Comparison of ENCODE assay signal across 20 cellular contexts in the genomic region with DNA sequence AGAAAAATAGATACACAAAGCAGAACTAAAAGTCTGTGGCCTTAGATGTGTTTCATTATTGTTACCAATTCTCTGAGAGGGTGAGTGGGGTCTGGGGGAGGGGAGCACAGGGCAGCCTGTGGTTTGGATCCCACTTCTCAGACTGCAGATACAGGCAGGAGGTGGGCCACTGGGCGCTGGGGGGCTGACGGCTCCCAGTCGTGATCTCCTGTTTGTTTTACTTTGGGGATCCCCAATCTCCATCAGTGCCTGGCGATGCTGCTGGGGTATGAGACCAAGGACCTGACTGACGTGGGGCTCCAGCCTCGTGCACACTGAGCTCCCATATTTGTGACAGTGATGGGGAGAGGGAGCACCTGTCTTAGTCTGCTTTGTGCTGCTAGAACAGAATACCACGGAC. TPM values are rescaled to one million over a fixed set of nuclear protein-coding genes. Genes with fewer than 3 reads are reported as not detected.
A peak's percentile ranks its signal among the peaks of the same experiment; 100 is the strongest.
DNase-seq lines count a peak whose midpoint lies in the region; ATAC-seq, FAIRE-seq and TF ChIP-seq lines count a peak whose summit lies in the region.
"Had no signal": no experiment of that assay in that cellular context is flagged by ENCODE, and none has a peak within 500 bp of the region (broad histone marks: within the 10 kb centered on the region; RNA-seq: fewer than 3 reads in every experiment).

No MANE protein-coding gene starts in this region.

- CTCF ChIA-PET in HepG2 (lab: Yijun Ruan, JAX; ENCODE audit: low intra/inter-chr PET ratio, low total read pairs): no interaction called here

- DNase-seq in WERI-Rb-1: no peak
- no peak for DNase-seq in keratinocyte (ENCODE audit: low read depth, low spot score)
- no peak for DNase-seq in suprapubic skin (ENCODE audit: low spot score in 2 of 2)
- DNase-seq in stimulated activated naive CD4-positive, alpha-beta T cell treated with Interleukin-2 at 50 U/mL for 16 hours (lab: John Stamatoyannopoulos, UW): no peak
- DNase-seq in HepG2 (ENCODE audit: low spot score): no peak
- no peak for DNase-seq in pons (ENCODE audit: low spot score)
- DNase-seq in DMS114 treated with DMSO at 0.1 percent for 48 hours (lab: John Stamatoyannopoulos, UW; ENCODE audit: unreplicated experiment): no peak
- DNase-seq: C1 segment of cervical spinal cord; Calu3; CD4-positive, alpha-beta T cell; DMS 273 treated with DMSO at 0.1 percent for 48 hours; H7 had no signal

- intact Hi-C loops in HepG2 (cut with micrococcal nuclease; ENCODE audit: unreplicated experiment): no loop called here

- H3K4me3 Mint-ChIP-seq in nephron: no peak overlapping the region
- H3K4me3 Mint-ChIP-seq: B cell; CD4-positive, alpha-beta T cell; GM23338 had no signal

- no peaks in the 10 kb centered on the region for H3K9me3 ChIP-seq in WERI-Rb-1 (ENCODE audit: severe bottlenecking)
- H3K9me3 ChIP-seq in keratinocyte (ENCODE audit: control insufficient read depth, low read depth, low read length): no peaks in the 10 kb centered on the region
- H3K9me3 ChIP-seq in suprapubic skin: no peaks in the 10 kb centered on the region
- no peaks in the 10 kb centered on the region for H3K9me3 ChIP-seq in HepG2 (ENCODE audit: low read length)

- H3K4me2 ChIP-seq in keratinocyte (ENCODE audit: control insufficient read depth, extremely low read depth, insufficient read depth, low read depth, low read length) (peak overlapping the region; percentile 69), HepG2 (ENCODE audit: low read depth, low read length) (no peak overlapping the region)
- H3K4me2 ChIP-seq: GM23338 had no signal

- TF ChIP-seq CTCF in WERI-Rb-1 (IDR thresholded peaks at IDR 0.05; ENCODE audit: low read depth, low read length): no peak
- TF ChIP-seq CTCF in keratinocyte (optimal IDR thresholded peaks at IDR 0.05 in 1 of 3, IDR thresholded peaks at IDR 0.05 in 1 of 3, conservative IDR thresholded peaks at IDR 0.05 in 1 of 3; ENCODE audit: extremely low read depth in 1 of 3, insufficient read depth in 2 of 3, low read length in 3 of 3): no peak
- TF ChIP-seq CTCF in nephron (IDR thresholded peaks at IDR 0.05; ENCODE audit: unreplicated experiment in 3 of 3): no peak
- TF ChIP-seq CTCF in suprapubic skin (IDR thresholded peaks at IDR 0.05): no peak
- TF ChIP-seq CTCF in HepG2 (CRISPR knock-in tag; IDR thresholded peaks at IDR 0.05): no peak

- POLR2A ChIA-PET in HepG2 (lab: Yijun Ruan, JAX): no interaction called here

- H3K4me1 ChIP-seq in keratinocyte (ENCODE audit: control insufficient read depth, extremely low read depth, insufficient read depth, low read length) (peaks cover 11% of the 10 kb centered on the region), suprapubic skin (peaks cover 19% of the 10 kb centered on the region), HepG2 (ENCODE audit: insufficient read depth, low read length) (no peaks in the 10 kb centered on the region)

- H3K27me3 Mint-ChIP-seq in nephron (ENCODE audit: low read depth): peaks cover 23% of the 10 kb centered on the region
- H3K27me3 Mint-ChIP-seq: CD4-positive, alpha-beta T cell had no signal

- no peaks in the 10 kb centered on the region for H4K20me1 ChIP-seq in keratinocyte (ENCODE audit: control insufficient read depth, extremely low read depth, insufficient read depth, low read length)
- no peaks in the 10 kb centered on the region for H4K20me1 ChIP-seq in HepG2 (ENCODE audit: insufficient read depth, low read length)

- no peak for TF ChIP-seq EP300 in suprapubic skin (IDR thresholded peaks at IDR 0.05)
- no peak for TF ChIP-seq EP300 in HepG2 (IDR thresholded peaks at IDR 0.05; ENCODE audit: low read depth in 2 of 2, low read length in 2 of 2)
- TF ChIP-seq EP300 in HepG2 (CRISPR knock-in tag; IDR thresholded peaks at IDR 0.05; ENCODE audit: borderline replicate concordance): no peak

- H3K79me2 ChIP-seq in keratinocyte (ENCODE audit: control insufficient read depth, insufficient read depth, low read length) (no peaks in the 10 kb centered on the region), HepG2 (ENCODE audit: insufficient read depth, low read length) (no peaks in the 10 kb centered on the region)

- H3K27ac Mint-ChIP-seq in nephron: peak overlapping the region; percentile 77 to 94 (median 77)
- H3K27ac Mint-ChIP-seq: B cell, GM23338 had no signal

- no peak for FAIRE-seq in keratinocyte (lab: Jason Lieb, UNC)
- no peak for FAIRE-seq in HepG2 (lab: Jason Lieb, UNC)
- FAIRE-seq: GM12878, GM18507 had no signal

- no peak overlapping the region for H3K9ac ChIP-seq in keratinocyte (ENCODE audit: control insufficient read depth, extremely low read depth, insufficient read depth, low read length)
- no peak overlapping the region for H3K9ac ChIP-seq in HepG2 (ENCODE audit: insufficient read depth, low read depth, low read length)

- H3K36me3 Mint-ChIP-seq in nephron (ENCODE audit: low read depth): no peaks in the 10 kb centered on the region

- no peaks in the 10 kb centered on the region for H3K9me3 Mint-ChIP-seq in nephron
- H3K9me3 Mint-ChIP-seq: CD4-positive, alpha-beta T cell; GM23338 had no signal

- no peaks in the 10 kb centered on the region for H3K9me1 ChIP-seq in keratinocyte (ENCODE audit: control insufficient read depth, extremely low read depth, insufficient read depth, low read length)

- dilution Hi-C loops in keratinocyte (cut with MboI; ENCODE audit: extremely low pct_ligation_motif_present, low sequenced_read_pairs): no loop called here

- H3K27ac ChIP-seq in WERI-Rb-1: peak overlapping the region; percentile 12; the same call in 1 of the 2 replicates
- no peak overlapping the region for H3K27ac ChIP-seq in keratinocyte (ENCODE audit: control insufficient read depth, insufficient read depth, low read length)
- H3K27ac ChIP-seq in suprapubic skin: peak overlapping the region; percentile 56
- no peak overlapping the region for H3K27ac ChIP-seq in HepG2 (ENCODE audit: extremely low read length, insufficient read depth, low read length)

- TF ChIP-seq POLR2A in suprapubic skin (IDR thresholded peaks at IDR 0.05): no peak
- no peak for TF ChIP-seq POLR2A in HepG2 (IDR thresholded peaks at IDR 0.05; ENCODE audit: insufficient read depth in 1 of 2, low read depth in 2 of 2, low read length in 2 of 2)

- H3K4me3 ChIP-seq in WERI-Rb-1 (ENCODE audit: low read depth, low read length) (no peak overlapping the region), keratinocyte (ENCODE audit: control insufficient read depth in 2 of 3, extremely low read depth in 1 of 3, insufficient read depth in 2 of 3, low read depth in 1 of 3, low read length in 3 of 3) (no peak overlapping the region), suprapubic skin (no peak overlapping the region), HepG2 (replicated peaks in 1 of 3; ENCODE audit: insufficient read depth in 1 of 3, low read depth in 2 of 3, low read length in 3 of 3) (no peak overlapping the region)
- H3K4me3 ChIP-seq: GM12878, GM23338 had no signal

- TF ChIP-seq RAD21 in HepG2 (CRISPR knock-in tag; IDR thresholded peaks at IDR 0.05): no peak

- ATAC-seq in HepG2: no peak
- ATAC-seq: GM12878 had no signal

- BruUV-seq in HepG2 (replicated peaks; lab: Mats Ljungman, UMichigan): no TSS peak

- in situ Hi-C loops in HepG2 (cut with HindIII; ENCODE audit: extremely low pct_ligation_motif_present, low pct_unique_long_range_greater_than_20kb): no loop called here

- H2AFZ ChIP-seq in keratinocyte (ENCODE audit: control insufficient read depth, low read length): no peak overlapping the region
- H2AFZ ChIP-seq in HepG2 (ENCODE audit: low read length): no peak overlapping the region
- H2AFZ ChIP-seq: GM23338 had no signal

- peaks cover 65% of the 10 kb centered on the region for H3K4me1 Mint-ChIP-seq in nephron

- no peaks in the 10 kb centered on the region for H3K27me3 ChIP-seq in WERI-Rb-1 (ENCODE audit: insufficient read depth, low read depth, severe bottlenecking)
- H3K27me3 ChIP-seq in keratinocyte (ENCODE audit: control insufficient read depth, extremely low read depth, insufficient read depth, low read length): peaks cover 9% of the 10 kb centered on the region
- no peaks in the 10 kb centered on the region for H3K27me3 ChIP-seq in suprapubic skin
- peaks cover 2 to 46% of the 10 kb centered on the region in 2 experiments; a peak in 4 of 5 replicates for H3K27me3 ChIP-seq in HepG2 (ENCODE audit: control insufficient read depth in 1 of 2, insufficient read depth in 2 of 2, low read length in 2 of 2)

- 80% methylated on average over 5 of the region's 7 CpGs for WGBS in suprapubic skin
- WGBS in HepG2 (ENCODE audit: low lambda C conversion rate): 33% methylated on average over 6 of the region's 7 CpGs

- no peaks in the 10 kb centered on the region for H3K36me3 ChIP-seq in WERI-Rb-1
- H3K36me3 ChIP-seq in keratinocyte (ENCODE audit: control insufficient read depth in 2 of 2, extremely low read depth in 1 of 2, insufficient read depth in 2 of 2, low read length in 2 of 2): no peaks in the 10 kb centered on the region
- H3K36me3 ChIP-seq in suprapubic skin: no peaks in the 10 kb centered on the region
- no peaks in the 10 kb centered on the region for H3K36me3 ChIP-seq in HepG2 (replicated peaks in 1 of 2; ENCODE audit: control insufficient read depth in 1 of 2, insufficient read depth in 2 of 2, low read length in 2 of 2)

RNA-seq across cellular contexts. Expression of a gene that starts 54.9 kb away (rescaled TPM):
- 0.21 to 0.27 TPM (median 0.27 TPM) in 3 replicates for polyA plus RNA-seq in keratinocyte
- 0.26 TPM for polyA plus RNA-seq in keratinocyte (2011; ENCODE audit: low read depth)
- polyA plus RNA-seq in keratinocyte (2011; cell fraction: cytosol; rRNA removed): 0.14 and 0.16 TPM in 2 replicates
- 0.75 and 1.1 TPM in 2 replicates for polyA plus RNA-seq in keratinocyte (2011; cell fraction: nucleus; rRNA removed)
- 0.21 and 0.23 TPM in 2 replicates for polyA plus RNA-seq in keratinocyte (2012; ENCODE audit: low replicate concordance)
- 0.20 to 0.51 TPM (median 0.30 TPM) in 3 replicates for polyA minus RNA-seq in keratinocyte
- polyA minus RNA-seq in keratinocyte (2011; cell fraction: cytosol; rRNA and poly(A)+ RNA removed): not detected
- polyA minus RNA-seq in keratinocyte (2011; cell fraction: nucleus; rRNA and poly(A)+ RNA removed): 0.84 and 1.6 TPM in 2 replicates
- total RNA-seq in suprapubic skin: 1 to 10 TPM; 1.5 to 4.3 (median 2.2) TPM
- not detected in 2 replicates for total RNA-seq in HepG2 (2016; rRNA removed; fragmentation: Illumina TruSeq; extraction: Trizol)
- total RNA-seq in HepG2 (2016; cell fraction: cytosol; rRNA removed; fragmentation: Illumina TruSeq; extraction: Trizol; ENCODE audit: low read depth): not detected in 2 replicates
- not detected in 2 replicates for total RNA-seq in HepG2 (2016; cell fraction: insoluble cytoplasmic fraction; rRNA removed; fragmentation: Illumina TruSeq; extraction: Trizol)
- total RNA-seq in HepG2 (2016; cell fraction: membrane; rRNA removed; fragmentation: Illumina TruSeq; extraction: Trizol): not detected in 2 replicates
- not detected in 2 replicates for total RNA-seq in HepG2 (2016; cell fraction: nucleus; rRNA removed; fragmentation: Illumina TruSeq; extraction: Trizol)
- not detected in 2 replicates for polyA plus RNA-seq in HepG2 (2011; rRNA removed)
- polyA plus RNA-seq in HepG2 (2011; cell fraction: cytosol; rRNA removed): not detected in 2 replicates
- polyA plus RNA-seq in HepG2 (2011; cell fraction: nucleus; rRNA removed): not detected in 2 replicates
- polyA plus RNA-seq in HepG2 (2012): not detected in 2 replicates
- not detected in 2 replicates for polyA plus RNA-seq in HepG2 (2016; cell fraction: cytosol; fragmentation: Illumina TruSeq; extraction: Trizol; ENCODE audit: low read depth)
- polyA plus RNA-seq in HepG2 (2016; cell fraction: insoluble cytoplasmic fraction; fragmentation: Illumina TruSeq; extraction: Trizol; ENCODE audit: low read depth): not detected in 2 replicates
- not detected in 2 replicates for polyA plus RNA-seq in HepG2 (2016; cell fraction: membrane; fragmentation: Illumina TruSeq; extraction: Trizol; ENCODE audit: low read depth)
- not detected in 2 replicates for polyA plus RNA-seq in HepG2 (2016; cell fraction: nucleus; fragmentation: Illumina TruSeq; extraction: Trizol; ENCODE audit: insufficient read depth, low read depth)
- 0.16 TPM in 1 of 2 replicates, not detected in the other for polyA minus RNA-seq in HepG2 (2011; rRNA and poly(A)+ RNA removed; ENCODE audit: low replicate concordance)
- polyA minus RNA-seq in HepG2 (2011; cell fraction: cytosol; rRNA and poly(A)+ RNA removed): not detected in 2 replicates
- not detected in 2 replicates for polyA minus RNA-seq in HepG2 (2011; cell fraction: nucleus; rRNA and poly(A)+ RNA removed)
- total RNA-seq: A172, B cell, Calu3, G401, GM12878, GM23338, HT-29 had no signal
- polyA plus RNA-seq: GM23338 had no signal

Comparison
In these comparisons a context has a peak if more than half of its experiments do, and no peak if none do; other contexts are left out.
1. H3K27ac ChIP-seq: peak in WERI-Rb-1 (single experiment) and suprapubic skin (single experiment); none in keratinocyte (single experiment) and HepG2 (single experiment).